Comparison of ENCODE assay signal across 1 cellular context in genomic region chr4:62431513-62431912, GRCh38.
TF ChIP-seq lines count a peak whose summit lies in the region.

No MANE protein-coding gene starts in this region.

TF ChIP-seq in WTC11, 78 proteins besides CTCF, POLR2A, EP300 and RAD21 (continued from another document):
- no peak for TF ChIP-seq AR (CRISPR knock-in tag; IDR thresholded peaks at IDR 0.05)
- TF ChIP-seq, protein P1, sequence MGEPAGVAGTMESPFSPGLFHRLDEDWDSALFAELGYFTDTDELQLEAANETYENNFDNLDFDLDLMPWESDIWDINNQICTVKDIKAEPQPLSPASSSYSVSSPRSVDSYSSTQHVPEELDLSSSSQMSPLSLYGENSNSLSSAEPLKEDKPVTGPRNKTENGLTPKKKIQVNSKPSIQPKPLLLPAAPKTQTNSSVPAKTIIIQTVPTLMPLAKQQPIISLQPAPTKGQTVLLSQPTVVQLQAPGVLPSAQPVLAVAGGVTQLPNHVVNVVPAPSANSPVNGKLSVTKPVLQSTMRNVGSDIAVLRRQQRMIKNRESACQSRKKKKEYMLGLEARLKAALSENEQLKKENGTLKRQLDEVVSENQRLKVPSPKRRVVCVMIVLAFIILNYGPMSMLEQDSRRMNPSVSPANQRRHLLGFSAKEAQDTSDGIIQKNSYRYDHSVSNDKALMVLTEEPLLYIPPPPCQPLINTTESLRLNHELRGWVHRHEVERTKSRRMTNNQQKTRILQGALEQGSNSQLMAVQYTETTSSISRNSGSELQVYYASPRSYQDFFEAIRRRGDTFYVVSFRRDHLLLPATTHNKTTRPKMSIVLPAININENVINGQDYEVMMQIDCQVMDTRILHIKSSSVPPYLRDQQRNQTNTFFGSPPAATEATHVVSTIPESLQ (CRISPR knock-in tag; IDR thresholded peaks at IDR 0.05) = no peak
- TF ChIP-seq, protein P2, sequence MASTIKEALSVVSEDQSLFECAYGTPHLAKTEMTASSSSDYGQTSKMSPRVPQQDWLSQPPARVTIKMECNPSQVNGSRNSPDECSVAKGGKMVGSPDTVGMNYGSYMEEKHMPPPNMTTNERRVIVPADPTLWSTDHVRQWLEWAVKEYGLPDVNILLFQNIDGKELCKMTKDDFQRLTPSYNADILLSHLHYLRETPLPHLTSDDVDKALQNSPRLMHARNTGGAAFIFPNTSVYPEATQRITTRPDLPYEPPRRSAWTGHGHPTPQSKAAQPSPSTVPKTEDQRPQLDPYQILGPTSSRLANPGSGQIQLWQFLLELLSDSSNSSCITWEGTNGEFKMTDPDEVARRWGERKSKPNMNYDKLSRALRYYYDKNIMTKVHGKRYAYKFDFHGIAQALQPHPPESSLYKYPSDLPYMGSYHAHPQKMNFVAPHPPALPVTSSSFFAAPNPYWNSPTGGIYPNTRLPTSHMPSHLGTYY (CRISPR knock-in tag; IDR thresholded peaks at IDR 0.05) = no peak
- no peak for TF ChIP-seq EMX1 (CRISPR knock-in tag; IDR thresholded peaks at IDR 0.05)
- TF ChIP-seq FOXP1 (CRISPR knock-in tag; IDR thresholded peaks at IDR 0.05; ENCODE audit: borderline replicate concordance) = no peak
- no peak for TF ChIP-seq NR1H2 (CRISPR knock-in tag; IDR thresholded peaks at IDR 0.05)
- TF ChIP-seq MYBL2 (CRISPR knock-in tag; IDR thresholded peaks at IDR 0.05) = no peak
